Comparison of ENCODE assay signal across 18 cellular contexts in genomic region chr9:118271936-118272335, GRCh38.
DNase-seq lines count a peak whose midpoint lies in the region; ATAC-seq and TF ChIP-seq lines count a peak whose summit lies in the region.
"Had no signal": no experiment of that assay in that cellular context is flagged by ENCODE, and none has a peak within 500 bp of the region (broad histone marks: within the 10 kb centered on the region; RNA-seq: fewer than 3 reads in every experiment).

No MANE protein-coding gene starts in this region.

- TF ChIP-seq CTCF in MCF 10A (IDR thresholded peaks at IDR 0.05; ENCODE audit: unreplicated experiment) (no peak), breast epithelium (IDR thresholded peaks at IDR 0.05) (no peak), RWPE2 (IDR thresholded peaks at IDR 0.05; ENCODE audit: poor library complexity, severe bottlenecking) (no peak), epithelial cell of esophagus (IDR thresholded peaks at IDR 0.05; ENCODE audit: insufficient read depth, low read depth, low read length, missing control alignments) (no peak)

- peak; percentile 87 for ATAC-seq in RWPE2 (ENCODE audit: low read depth)
- no peak for ATAC-seq in HG02759 (IDR thresholded peaks at IDR 0.05; ENCODE audit: unreplicated experiment)
- ATAC-seq in activated CD4-positive, CD25-positive, alpha-beta regulatory T cell treated with anti-CD3 and anti-CD28 coated beads, Interleukin-2, amount 50 U/mL, for 24 hours = no peak
- no peak for ATAC-seq in HG03135 (IDR thresholded peaks at IDR 0.05; ENCODE audit: unreplicated experiment)
- ATAC-seq in GM21423 (IDR thresholded peaks at IDR 0.05; ENCODE audit: unreplicated experiment) = no peak

- H3K36me3 Mint-ChIP-seq in MCF 10A (ENCODE audit: insufficient read depth, unreplicated experiment) = no peaks in the 10 kb centered on the region
- H3K36me3 Mint-ChIP-seq: CD8-positive, alpha-beta memory T cell had no signal

- POLR2A ChIA-PET in MCF 10A (lab: Yijun Ruan, JAX) = interaction anchor here (0.7 kb wide), 1 partner anchor 369 kb away, joined by 3 read pairs; no protein-coding TSS in a partner anchor

- no peaks in the 10 kb centered on the region for H3K4me1 Mint-ChIP-seq in MCF 10A (ENCODE audit: insufficient read depth, unreplicated experiment)
- H3K4me1 Mint-ChIP-seq: CD8-positive, alpha-beta memory T cell had no signal

- TF ChIP-seq POLR2A in breast epithelium (IDR thresholded peaks at IDR 0.05) = no peak

- no TSS peak for BruUV-seq in MCF 10A (replicated peaks; lab: Mats Ljungman, UMichigan)

- no peaks in the 10 kb centered on the region for H3K9me3 Mint-ChIP-seq in MCF 10A (ENCODE audit: unreplicated experiment)

- CTCF ChIA-PET in MCF 10A (lab: Yijun Ruan, JAX) = interaction anchor here (0.8 kb wide), 1 partner anchor 32 kb away, joined by 3 read pairs; no protein-coding TSS in a partner anchor

- intact Hi-C loops in MCF 10A (cut with micrococcal nuclease) = no loop called here
- intact Hi-C loops in breast epithelium (cut with DNase I; ENCODE audit: low total_unique reads) = no loop called here

- DNase-seq in MCF 10A (ENCODE audit: unreplicated experiment) (peak; percentile 38), breast epithelium (ENCODE audit: low spot score in 2 of 2) (no peak), RWPE2 (ENCODE audit: low spot score) (no peak), epithelial cell of esophagus (ENCODE audit: low read depth) (peak; percentile 2)
- DNase-seq: CD8-positive, alpha-beta memory T cell; NCI-H1105; NCI-H1694 treated with DMSO at 0.1 percent for 48 hours; NCI-H2107; NCI-H2227 treated with DMSO at 0.1 percent for 48 hours; NCI-H524 treated with DMSO at 0.1 percent for 48 hours; NK-92 treated with Interleukin-12 subunit alpha and Interleukin-12 subunit beta, amount 100 ng/mL, for 24 hours; Right ventricle myocardium superior; SK-N-SH had no signal

- H3K36me3 ChIP-seq in breast epithelium = no peaks in the 10 kb centered on the region
- H3K36me3 ChIP-seq in RWPE2 (ENCODE audit: low read depth) = no peaks in the 10 kb centered on the region

- H3K4me3 ChIP-seq in breast epithelium = no peak overlapping the region
- H3K4me3 ChIP-seq in RWPE2 (ENCODE audit: severe bottlenecking) = no peak overlapping the region
- H3K4me3 ChIP-seq in epithelial cell of esophagus (ENCODE audit: low read length) = no peak overlapping the region

- H3K27me3 Mint-ChIP-seq in MCF 10A (ENCODE audit: insufficient read depth, unreplicated experiment) = no peaks in the 10 kb centered on the region
- H3K27me3 Mint-ChIP-seq: CD8-positive, alpha-beta memory T cell had no signal

- no peaks in the 10 kb centered on the region for H3K9me3 ChIP-seq in breast epithelium
- peaks cover 2% of the 10 kb centered on the region for H3K9me3 ChIP-seq in RWPE2 (ENCODE audit: severe bottlenecking)
- H3K9me3 ChIP-seq: SK-N-SH had no signal

- H3K27ac ChIP-seq in breast epithelium = no peak overlapping the region
- H3K27ac ChIP-seq in RWPE2 (ENCODE audit: poor library complexity, severe bottlenecking) = no peak overlapping the region
- H3K27ac ChIP-seq: 22Rv1 had no signal

- no peaks in the 10 kb centered on the region for H3K4me1 ChIP-seq in breast epithelium
- H3K4me1 ChIP-seq in RWPE2 (ENCODE audit: insufficient read depth, poor library complexity, severe bottlenecking) = peaks cover 9% of the 10 kb centered on the region

- no peak overlapping the region for H3K4me3 Mint-ChIP-seq in MCF 10A (ENCODE audit: unreplicated experiment)
- H3K4me3 Mint-ChIP-seq: CD8-positive, alpha-beta memory T cell had no signal

- no peak overlapping the region for H3K27ac Mint-ChIP-seq in MCF 10A (ENCODE audit: low read depth, unreplicated experiment)
- H3K27ac Mint-ChIP-seq: CD8-positive, alpha-beta memory T cell had no signal

- H3K27me3 ChIP-seq in breast epithelium (no peaks in the 10 kb centered on the region), RWPE2 (ENCODE audit: insufficient read depth, poor library complexity, severe bottlenecking) (no peaks in the 10 kb centered on the region)

Comparison
In these comparisons a context has a peak if more than half of its experiments do, and no peak if none do; other contexts are left out.
1. DNase-seq: peak in MCF 10A (single experiment) and epithelial cell of esophagus (single experiment); none in breast epithelium (0 of 2) and RWPE2 (single experiment).